ENCODE assay signal across 31 cellular contexts in genomic region chr2:76973610-76974009, GRCh38.
"Had no signal": no experiment of that assay in that cellular context is flagged by ENCODE, and none has a peak within 500 bp of the region (broad histone marks: within the 10 kb centered on the region; RNA-seq: fewer than 3 reads in every experiment).

No MANE protein-coding gene starts in this region.

- H3K9me3 ChIP-seq: adrenal gland, ascending aorta, body of pancreas, breast epithelium had no signal

- FAIRE-seq: astrocyte, bronchial epithelial cell had no signal

- DNase-seq: activated effector memory CD4-positive, alpha-beta T cell treated with anti-CD3 and anti-CD28 coated beads, Interleukin-2, amount 50 U/mL, for 16 hours; activated effector memory CD4-positive, alpha-beta T cell treated with Interleukin-2 at 50 U/mL for 16 hours; activated gamma-delta T cell; activated gamma-delta T cell treated with Interleukin-2 at 50 U/mL for 16 hours; activated naive CD4-positive, alpha-beta T cell; activated naive CD4-positive, alpha-beta T cell treated with anti-CD3 and anti-CD28 coated beads for 36 hours; activated naive CD4-positive, alpha-beta T cell treated with anti-CD3 and anti-CD28 coated beads, Interleukin-2, amount 10 ng/mL, durations not matched to agents 7 days and 5 days; activated naive CD4-positive, alpha-beta T cell treated with anti-CD3 and anti-CD28 coated beads, Interleukin-2, amount 50 U/mL, for 16 hours; activated naive CD4-positive, alpha-beta T cell treated with Interleukin-2 at 50 U/mL for 16 hours; activated naive CD8-positive, alpha-beta T cell treated with anti-CD3 and anti-CD28 coated beads for 36 hours; activated naive CD8-positive, alpha-beta T cell treated with anti-CD3 and anti-CD28 coated beads, Interleukin-2, amount 10 ng/mL, durations not matched to agents 7 days and 5 days; activated naive CD8-positive, alpha-beta T cell treated with anti-CD3 and anti-CD28 coated beads, Interleukin-2, amount 50 U/mL, for 24 hours; activated T-cell treated with anti-CD3 and anti-CD28 coated beads, Interleukin-2, amount 50 U/mL, for 24 hours; activated T-cell treated with anti-CD3 and anti-CD28 coated beads, Interleukin-2, amount 50 U/mL, for 4 hours; activated T-cell treated with anti-CD3 and anti-CD28 coated beads, Interleukin-2, amount 50 U/mL, for 48 hours; activated T-cell treated with anti-CD3 and anti-CD28 coated beads, Interleukin-2, amount 50 U/mL, for 72 hours; adrenal gland; amniotic stem cell; amygdala; anterior cingulate cortex; aorta; body of pancreas; brain microvascular endothelial cell; caudate nucleus; central memory CD4-positive, alpha-beta T cell; cerebellar nuclear complex had no signal

- H3K27me3 ChIP-seq: adrenal gland, ascending aorta, body of pancreas, brain microvascular endothelial cell, breast epithelium, cardiac muscle cell had no signal

- H3K27ac ChIP-seq: adrenal gland, ascending aorta, body of pancreas, brain microvascular endothelial cell, breast epithelium, cardiac muscle cell had no signal

- H3K4me3 ChIP-seq: adrenal gland, ascending aorta, body of pancreas, breast epithelium, cardiac muscle cell had no signal

- H3K36me3 ChIP-seq: adrenal gland, ascending aorta, brain microvascular endothelial cell, breast epithelium, cardiac muscle cell had no signal
